In genomic region chr15:28890711-28891495, GRCh38 we compare ENCODE assay signal across 12 cellular contexts. TPM values are rescaled to one million over a fixed set of nuclear protein-coding genes. Genes with fewer than 3 reads are reported as not detected.
DNase-seq lines count a peak whose midpoint lies in the region; ATAC-seq and TF ChIP-seq lines count a peak whose summit lies in the region.
"Had no signal": no experiment of that assay in that cellular context is flagged by ENCODE, and none has a peak within 500 bp of the region (broad histone marks: within the 10 kb centered on the region; RNA-seq: fewer than 3 reads in every experiment).

No MANE protein-coding gene starts in this region.

- H3K9me3 Mint-ChIP-seq in CD4-positive, CD25-positive, alpha-beta regulatory T cell: no peaks in the 10 kb centered on the region
- no peaks in the 10 kb centered on the region for H3K9me3 Mint-ChIP-seq in activated T-helper 17 cell treated with anti-CD3 and anti-CD28 coated beads, Interleukin-2, amount 50 U/mL, for 72 hours
- peaks cover 15% of the 10 kb centered on the region for H3K9me3 Mint-ChIP-seq in glutamatergic neuron (ENCODE audit: unreplicated experiment)

- H3K4me3 Mint-ChIP-seq in CD4-positive, CD25-positive, alpha-beta regulatory T cell: peak overlapping the region; percentile 0 to 81 (median 78)
- peak overlapping the region; percentile 53 for H3K4me3 Mint-ChIP-seq in activated T-helper 17 cell treated with anti-CD3 and anti-CD28 coated beads, Interleukin-2, amount 50 U/mL, for 72 hours
- H3K4me3 Mint-ChIP-seq in glutamatergic neuron (ENCODE audit: unreplicated experiment): peak overlapping the region; percentile 27

- H3K27me3 ChIP-seq in CD4-positive, CD25-positive, alpha-beta regulatory T cell (ENCODE audit: control insufficient read depth, insufficient read depth, low read length): peaks cover 3% of the 10 kb centered on the region

- peaks cover 6% of the 10 kb centered on the region for H3K27me3 Mint-ChIP-seq in CD4-positive, CD25-positive, alpha-beta regulatory T cell
- peaks cover 3% of the 10 kb centered on the region for H3K27me3 Mint-ChIP-seq in activated T-helper 17 cell treated with anti-CD3 and anti-CD28 coated beads, Interleukin-2, amount 50 U/mL, for 72 hours
- H3K27me3 Mint-ChIP-seq in glutamatergic neuron (ENCODE audit: unreplicated experiment): peaks cover 17% of the 10 kb centered on the region

- H3K9me3 ChIP-seq in CD4-positive, CD25-positive, alpha-beta regulatory T cell (ENCODE audit: control insufficient read depth in 2 of 2, low read length in 2 of 2): no peaks in the 10 kb centered on the region

- H3K36me3 ChIP-seq in CD4-positive, CD25-positive, alpha-beta regulatory T cell (ENCODE audit: control insufficient read depth, insufficient read depth, low read length): no peaks in the 10 kb centered on the region

- peak overlapping the region; percentile 91 to 98 (median 96) for H3K27ac Mint-ChIP-seq in CD4-positive, CD25-positive, alpha-beta regulatory T cell
- H3K27ac Mint-ChIP-seq in activated T-helper 17 cell treated with anti-CD3 and anti-CD28 coated beads, Interleukin-2, amount 50 U/mL, for 72 hours: peak overlapping the region; percentile 41
- H3K27ac Mint-ChIP-seq in glutamatergic neuron (ENCODE audit: unreplicated experiment): peak overlapping the region; percentile 57

- H3K4me3 ChIP-seq in CD4-positive, CD25-positive, alpha-beta regulatory T cell (ENCODE audit: low read depth, low read length): peak overlapping the region; percentile 35
- H3K4me3 ChIP-seq: GM12878 had no signal

- no peak for TF ChIP-seq CTCF in glutamatergic neuron (IDR thresholded peaks at IDR 0.05; ENCODE audit: partially characterized antibody, unreplicated experiment)

- peak overlapping the region; percentile 48 for H3K27ac ChIP-seq in CD4-positive, CD25-positive, alpha-beta regulatory T cell (ENCODE audit: insufficient read depth, low read length, poor library complexity, severe bottlenecking)

- peak; percentile 65 to 66 for ATAC-seq in CD4-positive, CD25-positive, alpha-beta regulatory T cell (ENCODE audit: low read depth in 2 of 2)
- ATAC-seq in activated T-helper 17 cell treated with anti-CD3 and anti-CD28 coated beads, Interleukin-2, amount 50 U/mL, for 72 hours (replicated peaks): peak; percentile 44
- ATAC-seq: GM12878 had no signal

- H3K4me1 ChIP-seq in CD4-positive, CD25-positive, alpha-beta regulatory T cell (ENCODE audit: control insufficient read depth, insufficient read depth, low read length, poor library complexity, severe bottlenecking): peaks cover 34% of the 10 kb centered on the region

- peak in 2 of 3 donors; percentile 45 to 68 for DNase-seq in CD4-positive, CD25-positive, alpha-beta regulatory T cell
- DNase-seq in M059J (ENCODE audit: low read depth): peak; percentile 13
- DNase-seq in glutamatergic neuron: no peak
- no peak for DNase-seq in NCI-H2107 (lab: John Stamatoyannopoulos, UW)
- DNase-seq in germinal center (ENCODE audit: low spot score): no peak
- DNase-seq in SHP77 (lab: John Stamatoyannopoulos, UW): no peak
- DNase-seq in NCI-H1417 treated with DMSO at 0.1 percent for 48 hours (lab: John Stamatoyannopoulos, UW): no peak
- DNase-seq: NCI-H1436, T-helper 9 cell had no signal

- no peaks in the 10 kb centered on the region for H3K36me3 Mint-ChIP-seq in CD4-positive, CD25-positive, alpha-beta regulatory T cell
- H3K36me3 Mint-ChIP-seq in activated T-helper 17 cell treated with anti-CD3 and anti-CD28 coated beads, Interleukin-2, amount 50 U/mL, for 72 hours (ENCODE audit: low read depth): no peaks in the 10 kb centered on the region
- H3K36me3 Mint-ChIP-seq in glutamatergic neuron (ENCODE audit: unreplicated experiment): no peaks in the 10 kb centered on the region

- peaks cover 4 to 77% (median 26%) of the 10 kb centered on the region in 4 donors for H3K4me1 Mint-ChIP-seq in CD4-positive, CD25-positive, alpha-beta regulatory T cell
- H3K4me1 Mint-ChIP-seq in activated T-helper 17 cell treated with anti-CD3 and anti-CD28 coated beads, Interleukin-2, amount 50 U/mL, for 72 hours: peaks cover 33% of the 10 kb centered on the region
- peaks cover 62% of the 10 kb centered on the region for H3K4me1 Mint-ChIP-seq in glutamatergic neuron (ENCODE audit: low read depth, unreplicated experiment)

RNA-seq across cellular contexts. Expression of gene APBA2, which starts 5.1 kb away (rescaled TPM):
- 13.9 TPM for total RNA-seq in CD4-positive, CD25-positive, alpha-beta regulatory T cell
- polyA plus RNA-seq in CD4-positive, CD25-positive, alpha-beta regulatory T cell: 10 to 100 TPM in 2 of 4 donors, 1 to 10 TPM in 2; 8.6 to 24.2 (median 15.5) TPM
- 9.2 and 11.2 TPM in 2 replicates for total RNA-seq in M059J (2014; rRNA removed; shearing (Covaris generic))
- 1 to 10 TPM; 2.3 to 3.8 TPM for total RNA-seq in activated T-helper 17 cell treated with anti-CD3 and anti-CD28 coated beads, Interleukin-2, amount 50 U/mL, for 72 hours
- 166 TPM for total RNA-seq in glutamatergic neuron (ENCODE audit: unreplicated experiment)

RNA-seq across cellular contexts. Expression of gene GOLGA6L7, which starts 42.5 kb away (rescaled TPM):
- total RNA-seq in CD4-positive, CD25-positive, alpha-beta regulatory T cell: not detected
- not detected for polyA plus RNA-seq in CD4-positive, CD25-positive, alpha-beta regulatory T cell
- not detected in 2 replicates for total RNA-seq in M059J (2014; rRNA removed; shearing (Covaris generic))
- total RNA-seq in activated T-helper 17 cell treated with anti-CD3 and anti-CD28 coated beads, Interleukin-2, amount 50 U/mL, for 72 hours: not detected
- not detected for total RNA-seq in glutamatergic neuron (ENCODE audit: unreplicated experiment)
- total RNA-seq: Daoy, GM12878 had no signal
- polyA plus RNA-seq: GM12878 had no signal

Comparison
In these comparisons a context has a peak if more than half of its experiments do, and no peak if none do; other contexts are left out.
1. DNase-seq: peak in CD4-positive, CD25-positive, alpha-beta regulatory T cell (2 of 3) and M059J (single experiment); none in glutamatergic neuron (single experiment), NCI-H2107 (single experiment), germinal center (single experiment), SHP77 (0 of 2) and NCI-H1417 treated with DMSO at 0.1 percent for 48 hours (single experiment).
2. H3K27ac Mint-ChIP-seq: peak in every context shown above with its lines; median percentile 96 in CD4-positive, CD25-positive, alpha-beta regulatory T cell; 57 in glutamatergic neuron; 41 in activated T-helper 17 cell treated with anti-CD3 and anti-CD28 coated beads, Interleukin-2, amount 50 U/mL, for 72 hours.
3. H3K4me3 Mint-ChIP-seq: peak in every context shown above with its lines; median percentile 78 in CD4-positive, CD25-positive, alpha-beta regulatory T cell; 53 in activated T-helper 17 cell treated with anti-CD3 and anti-CD28 coated beads, Interleukin-2, amount 50 U/mL, for 72 hours; 27 in glutamatergic neuron.
4. RNA of gene APBA2, which starts 5.1 kb away (total RNA-seq): 166 TPM in glutamatergic neuron (single experiment); 13.9 TPM in CD4-positive, CD25-positive, alpha-beta regulatory T cell (single experiment), 9.2 to 11.2 TPM in M059J and 2.3 to 3.8 TPM in activated T-helper 17 cell treated with anti-CD3 and anti-CD28 coated beads, Interleukin-2, amount 50 U/mL, for 72 hours; every median in the first group is over 10 times any median in the second.